6 cellular contexts compared by ENCODE assay signal in the genomic region with DNA sequence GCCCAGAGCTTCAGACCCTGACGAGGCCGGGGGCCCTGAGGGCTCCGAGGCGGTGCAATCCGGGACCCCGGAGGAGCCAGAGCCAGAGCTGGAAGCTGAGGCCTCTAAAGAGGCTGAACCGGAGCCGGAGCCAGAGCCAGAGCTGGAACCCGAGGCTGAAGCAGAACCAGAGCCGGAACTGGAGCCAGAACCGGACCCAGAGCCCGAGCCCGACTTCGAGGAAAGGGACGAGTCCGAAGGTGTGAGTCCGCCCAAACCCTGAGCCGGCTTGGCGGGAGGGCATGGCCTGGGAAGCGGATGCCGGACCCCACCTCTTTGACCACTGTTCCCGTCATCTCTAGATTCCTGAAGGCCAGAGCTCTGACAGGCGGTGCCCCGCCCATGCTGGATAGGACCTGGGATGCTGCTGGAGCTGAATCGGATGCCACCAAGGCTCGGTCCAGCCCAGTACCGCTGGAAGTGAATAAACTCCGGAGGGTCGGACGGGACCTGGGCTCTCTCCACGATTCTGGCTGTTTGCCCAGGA. TPM values are rescaled to one million over a fixed set of nuclear protein-coding genes. Genes with fewer than 3 reads are reported as not detected.
A peak's percentile ranks its signal among the peaks of the same experiment; 100 is the strongest.
DNase-seq lines count a peak whose midpoint lies in the region; ATAC-seq and TF ChIP-seq lines count a peak whose summit lies in the region.

No MANE protein-coding gene starts in this region.

- peaks cover 9% of the 10 kb centered on the region for H3K4me1 ChIP-seq in HEK293 (ENCODE audit: control insufficient read depth, insufficient read depth, low read length)
- H3K4me1 ChIP-seq in mammary epithelial cell (ENCODE audit: insufficient read depth, low read length), result peaks cover 68% of the 10 kb centered on the region
- H3K4me1 ChIP-seq in osteoblast (ENCODE audit: insufficient read depth, low read length), result peaks cover 16% of the 10 kb centered on the region

- TF ChIP-seq CTCF in HEK293 (tag by site-specific recombination; IDR thresholded peaks at IDR 0.05) (no peak), mammary epithelial cell (conservative IDR thresholded peaks at IDR 0.05 in 1 of 2, IDR thresholded peaks at IDR 0.05 in 1 of 2; ENCODE audit: extremely low read depth in 1 of 2, insufficient read depth in 1 of 2, low read depth in 1 of 2, low read length in 2 of 2) (no peak), osteoblast (IDR thresholded peaks at IDR 0.05; ENCODE audit: extremely low read depth, low read depth, low read length) (no peak)

- BruUV-seq in mammary epithelial cell (replicated peaks; lab: Mats Ljungman, UMichigan), result no TSS peak

- H2AFZ ChIP-seq in mammary epithelial cell (ENCODE audit: low read depth, low read length), result peak overlapping the region; percentile 67
- H2AFZ ChIP-seq in osteoblast (ENCODE audit: low read length), result no peak overlapping the region

- ATAC-seq in left colon, result no peak

- POLR2A ChIA-PET in HEK293 (lab: Yijun Ruan, JAX), result interaction anchor here (0.8 kb wide), 1 partner anchor 12 kb away, joined by 3 read pairs; no protein-coding TSS in a partner anchor

- H3K4me2 ChIP-seq in mammary epithelial cell (ENCODE audit: insufficient read depth, low read depth, low read length) (peak overlapping the region; percentile 91), osteoblast (ENCODE audit: insufficient read depth, low read length) (peak overlapping the region; percentile 95)

- intact Hi-C loops in mammary epithelial cell (cut with micrococcal nuclease), result no loop called here
- intact Hi-C loops in left colon (cut with DNase I, micrococcal nuclease), result no loop called here

- no CpG with 5 or more reads among the region's 31 CpGs for WGBS in mammary epithelial cell (ENCODE audit: low coverage, missing lambda C conversion rate)

- H3K36me3 ChIP-seq in HEK293 (ENCODE audit: control insufficient read depth in 2 of 2, insufficient read depth in 1 of 2, low read length in 2 of 2) (peaks cover 0 to 25% of the 10 kb centered on the region in 2 experiments; a peak in 1 of 3 replicates), mammary epithelial cell (ENCODE audit: insufficient read depth, low read length) (peaks cover 2% of the 10 kb centered on the region), osteoblast (ENCODE audit: insufficient read depth, low read length) (no peaks in the 10 kb centered on the region)

- H3K27ac ChIP-seq in HEK293 (ENCODE audit: extremely low read depth, low read depth, low read length), result no peak overlapping the region; the same call in 1 of the 2 replicates
- H3K27ac ChIP-seq in mammary epithelial cell (ENCODE audit: insufficient read depth, low read depth, low read length), result peak overlapping the region; percentile 42
- no peak overlapping the region for H3K27ac ChIP-seq in osteoblast (ENCODE audit: low read depth, low read length)

- no peak for DNase-seq in mammary epithelial cell
- no peak for DNase-seq in osteoblast (ENCODE audit: insufficient read length, low spot score, missing footprints)
- no peak for DNase-seq in NCI-H774 (lab: John Stamatoyannopoulos, UW)
- DNase-seq in activated naive CD4-positive, alpha-beta T cell (lab: John Stamatoyannopoulos, UW), result no peak
- no peak for DNase-seq in left colon

- CTCF ChIA-PET in HEK293 (lab: Yijun Ruan, JAX), result interaction anchor here (0.6 to 1.1 kb wide), 5 partner anchors 9 to 157 kb away, joined by 3 to 4 read pairs (median 3); a partner anchor contains a TSS
- CTCF ChIA-PET in mammary epithelial cell (lab: Charles Lee; ENCODE audit: low non-redundant PET), result interaction anchor here (0.7 kb wide), 1 partner anchor 72 kb away, joined by 4 read pairs; no protein-coding TSS in a partner anchor

- H3K79me2 ChIP-seq in mammary epithelial cell (ENCODE audit: insufficient read depth, low read length) (peaks cover 8% of the 10 kb centered on the region), osteoblast (ENCODE audit: insufficient read depth, low read length) (no peaks in the 10 kb centered on the region)

- in situ Hi-C loops in mammary epithelial cell (cut with MboI; ENCODE audit: low sequenced_read_pairs in 2 of 2), result no loop called here

- H4K20me1 ChIP-seq in mammary epithelial cell (ENCODE audit: insufficient read depth, low read length), result no peaks in the 10 kb centered on the region
- peaks cover 22% of the 10 kb centered on the region for H4K20me1 ChIP-seq in osteoblast (ENCODE audit: insufficient read depth, low read length)

- H3K4me3 ChIP-seq in HEK293 (ENCODE audit: low read depth, low read length) (no peak overlapping the region), mammary epithelial cell (replicated peaks in 1 of 3; ENCODE audit: insufficient read depth in 1 of 3, low read depth in 2 of 3, low read length in 3 of 3) (peak overlapping the region; percentile 13 to 64 (median 42)), osteoblast (ENCODE audit: insufficient read depth, low read length) (peak overlapping the region; percentile 78)

- dilution Hi-C loops in mammary epithelial cell (cut with HindIII; ENCODE audit: low sequenced_read_pairs), result no loop called here

- H3K9me3 ChIP-seq in HEK293 (ENCODE audit: control insufficient read depth, insufficient read depth, low read depth, low read length), result no peaks in the 10 kb centered on the region
- H3K9me3 ChIP-seq in mammary epithelial cell (replicated peaks; ENCODE audit: insufficient read depth, low read length), result no peaks in the 10 kb centered on the region
- H3K9me3 ChIP-seq in osteoblast (ENCODE audit: low read depth, low read length), result no peaks in the 10 kb centered on the region

- H3K27me3 ChIP-seq in mammary epithelial cell (ENCODE audit: insufficient read depth, low read length), result no peaks in the 10 kb centered on the region
- no peaks in the 10 kb centered on the region for H3K27me3 ChIP-seq in osteoblast (ENCODE audit: insufficient read depth, low read length)

- no peak overlapping the region for H3K9ac ChIP-seq in mammary epithelial cell (ENCODE audit: insufficient read depth, low read length)

TF ChIP-seq in HEK293, 187 proteins besides CTCF, POLR2A, EP300 and RAD21:
- TF ChIP-seq ZNF37A (tag by site-specific recombination; IDR thresholded peaks at IDR 0.05), result no peak
- TF ChIP-seq, protein P1, sequence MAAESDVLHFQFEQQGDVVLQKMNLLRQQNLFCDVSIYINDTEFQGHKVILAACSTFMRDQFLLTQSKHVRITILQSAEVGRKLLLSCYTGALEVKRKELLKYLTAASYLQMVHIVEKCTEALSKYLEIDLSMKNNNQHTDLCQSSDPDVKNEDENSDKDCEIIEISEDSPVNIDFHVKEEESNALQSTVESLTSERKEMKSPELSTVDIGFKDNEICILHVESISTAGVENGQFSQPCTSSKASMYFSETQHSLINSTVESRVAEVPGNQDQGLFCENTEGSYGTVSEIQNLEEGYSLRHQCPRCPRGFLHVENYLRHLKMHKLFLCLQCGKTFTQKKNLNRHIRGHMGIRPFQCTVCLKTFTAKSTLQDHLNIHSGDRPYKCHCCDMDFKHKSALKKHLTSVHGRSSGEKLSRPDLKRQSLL (tag by site-specific recombination; IDR thresholded peaks at IDR 0.05), result peak; percentile 98

RNA-seq across cellular contexts. Expression of a gene that starts 4.4 kb away (rescaled TPM):
- total RNA-seq in mammary epithelial cell, result 10 to 100 TPM; 30.0 to 41.9 TPM
- polyA plus RNA-seq in mammary epithelial cell, result 22.1 TPM
- polyA minus RNA-seq in mammary epithelial cell, result 5.8 TPM
- total RNA-seq in osteoblast, result 9.1 and 10.9 TPM in 2 replicates
- total RNA-seq in left colon, result 10 to 100 TPM; 23.1 to 30.2 TPM

RNA-seq across cellular contexts. Expression of a gene that starts 9.0 kb away (rescaled TPM):
- total RNA-seq in mammary epithelial cell (10 to 100 TPM in 1 of 2 donors, 1 to 10 TPM in 1; 8.0 to 24.9 TPM), osteoblast (3.6 and 4.7 TPM in 2 replicates), left colon (10 to 100 TPM; 21.9 to 30.8 TPM)
- polyA plus RNA-seq in mammary epithelial cell, result 12.1 TPM
- 3.9 TPM for polyA minus RNA-seq in mammary epithelial cell

RNA-seq across cellular contexts. Expression of a gene that starts 10.2 kb away (rescaled TPM):
- total RNA-seq in mammary epithelial cell (10 to 100 TPM in 1 of 2 donors, 1 to 10 TPM in 1; 2.3 to 19.9 TPM), osteoblast (5.8 and 8.5 TPM in 2 replicates), left colon (10 to 100 TPM; 36.5 to 39.2 TPM)
- 3.6 TPM for polyA plus RNA-seq in mammary epithelial cell
- 1.8 TPM for polyA minus RNA-seq in mammary epithelial cell

RNA-seq across cellular contexts. Expression of a gene that starts 15.0 kb away (rescaled TPM):
- total RNA-seq in mammary epithelial cell, result 10 to 100 TPM; 12.0 to 14.6 TPM
- polyA plus RNA-seq in mammary epithelial cell, result 6.1 TPM
- polyA minus RNA-seq in mammary epithelial cell, result not detected
- 12.7 and 15.6 TPM in 2 replicates for total RNA-seq in osteoblast
- 10 to 100 TPM; 20.2 to 23.0 TPM for total RNA-seq in left colon

RNA-seq across cellular contexts. Expression of a gene that starts 15.1 kb away (rescaled TPM):
- 10 to 100 TPM; 17.8 to 18.6 TPM for total RNA-seq in mammary epithelial cell
- polyA plus RNA-seq in mammary epithelial cell, result 16.1 TPM
- 4.9 TPM for polyA minus RNA-seq in mammary epithelial cell
- total RNA-seq in osteoblast, result 19.2 and 19.5 TPM in 2 replicates
- 10 to 100 TPM; 25.5 to 27.4 TPM for total RNA-seq in left colon
